Comparison of ENCODE assay signal across 25 cellular contexts in the genomic region with DNA sequence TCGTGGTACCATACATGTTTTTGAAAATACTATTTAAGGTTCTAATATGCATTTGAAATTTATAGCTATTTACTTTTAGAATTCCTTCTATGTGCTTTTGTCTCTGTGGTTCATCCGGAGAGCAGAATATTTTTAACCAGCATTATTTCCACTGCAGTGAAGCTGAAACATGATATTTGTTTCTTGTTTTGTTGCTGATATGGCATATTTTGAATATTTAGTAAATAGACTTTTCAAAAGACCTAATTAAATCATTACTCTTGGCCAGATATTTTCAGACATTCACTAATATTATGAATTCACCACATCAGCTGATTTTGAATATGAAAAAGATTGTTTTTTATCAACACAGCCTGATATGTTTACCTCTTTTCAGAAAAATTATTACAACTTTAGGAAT.
"Had no signal": no experiment of that assay in that cellular context is flagged by ENCODE, and none has a peak within 500 bp of the region (broad histone marks: within the 10 kb centered on the region; RNA-seq: fewer than 3 reads in every experiment).

No MANE protein-coding gene starts in this region.

- H3K4me2 ChIP-seq: KMS-11, SK-N-SH had no signal

- FAIRE-seq: HTR-8/SVneo, RCC 7860 had no signal

- H3K36me3 Mint-ChIP-seq: T-cell had no signal

- H3K4me3 ChIP-seq: SJSA1 had no signal

- DNase-seq: Kasumi-1, MM.1S, NCI-H1092 treated with DMSO at 0.1 percent for 48 hours, NCI-H1436, NCI-H187, NCI-H2029, NCI-H2081 treated with DMSO at 0.1 percent for 48 hours, NCI-H2171, NCI-H226, NCI-H446, NCI-H510A, NCI-H524 treated with DMSO at 0.1 percent for 48 hours, NCI-H69, NCI-H774, Right ventricle myocardium superior, RPMI8226, SIG-M5, SK-N-SH, SW 1271, T-cell had no signal

- H3K27ac ChIP-seq: HL-60, KMS-11, SJSA1 had no signal

- H3K4me3 Mint-ChIP-seq: T-cell had no signal

- ATAC-seq: T-cell had no signal

- H3K9me3 ChIP-seq: SJSA1, SK-N-SH had no signal

- H3K27me3 ChIP-seq: SJSA1 had no signal

- H3K4me1 ChIP-seq: SJSA1 had no signal

- H3K27me3 Mint-ChIP-seq: T-cell had no signal

- H3K27ac Mint-ChIP-seq: T-cell had no signal

- H3K4me1 Mint-ChIP-seq: T-cell had no signal

- H3K9ac ChIP-seq: KMS-11, SK-N-SH had no signal
